Comparison of ENCODE assay signal across 17 cellular contexts in genomic region chr7:30663414-30663813, GRCh38. TPM values are rescaled to one million over a fixed set of nuclear protein-coding genes. Genes with fewer than 3 reads are reported as not detected.
A peak's percentile ranks its signal among the peaks of the same experiment; 100 is the strongest.
DNase-seq lines count a peak whose midpoint lies in the region; ATAC-seq and TF ChIP-seq lines count a peak whose summit lies in the region.
"Had no signal": no experiment of that assay in that cellular context is flagged by ENCODE, and none has a peak within 500 bp of the region (broad histone marks: within the 10 kb centered on the region; RNA-seq: fewer than 3 reads in every experiment).

No MANE protein-coding gene starts in this region.

- H3K4me1 ChIP-seq in GM23338 (ENCODE audit: insufficient read depth): no peaks in the 10 kb centered on the region
- no peaks in the 10 kb centered on the region for H3K4me1 ChIP-seq in endodermal cell (ENCODE audit: control insufficient read depth, insufficient read depth, low read length)

- DNase-seq in GM23338 (ENCODE audit: low spot score) (no peak), WERI-Rb-1 (no peak), endodermal cell (no peak), posterior vena cava (ENCODE audit: low spot score) (peak; percentile 70), activated T-cell treated with anti-CD3 and anti-CD28 coated beads for 4 hours (no peak)
- DNase-seq: 8988T; CD4-positive, alpha-beta memory T cell; DMS79 treated with DMSO at 0.1 percent for 48 hours; GF-D8; HFFc6 had no signal

- no peak overlapping the region for H3K9ac ChIP-seq in endodermal cell (ENCODE audit: extremely low read depth, low read length, poor library complexity, severe bottlenecking)
- H3K9ac ChIP-seq: BLaER1 had no signal

- H3K4me3 ChIP-seq in GM23338: no peak overlapping the region
- H3K4me3 ChIP-seq in WERI-Rb-1 (ENCODE audit: low read depth, low read length): no peak overlapping the region
- H3K4me3 ChIP-seq in endodermal cell (ENCODE audit: low read length): no peak overlapping the region
- H3K4me3 ChIP-seq: BLaER1 had no signal

- H2AFZ ChIP-seq in GM23338: no peak overlapping the region

- intact Hi-C loops in posterior vena cava (cut with DNase I): no loop called here

- WGBS in endodermal cell (ENCODE audit: insufficient coverage in 1 of 2, insufficient read length in 1 of 2), 2 experiments: 92 to 100% methylated on average over 1 to 4 of the region's 4 CpGs

- no peaks in the 10 kb centered on the region for H3K27me3 ChIP-seq in GM23338 (ENCODE audit: insufficient read depth)
- no peaks in the 10 kb centered on the region for H3K27me3 ChIP-seq in WERI-Rb-1 (ENCODE audit: insufficient read depth, low read depth, severe bottlenecking)
- H3K27me3 ChIP-seq in endodermal cell (ENCODE audit: control insufficient read depth, insufficient read depth, low read length, poor library complexity, severe bottlenecking): no peaks in the 10 kb centered on the region
- H3K27me3 ChIP-seq: BLaER1 had no signal

- H3K27me3 Mint-ChIP-seq in GM23338 (ENCODE audit: insufficient read depth, low read depth, poor library complexity) (peaks cover 9% of the 10 kb centered on the region), endodermal cell (ENCODE audit: insufficient read depth) (no peaks in the 10 kb centered on the region)

- no peaks in the 10 kb centered on the region for H3F3A ChIP-seq in GM23338 (replicated peaks; ENCODE audit: low read depth)

- no peak overlapping the region for H3K4me3 Mint-ChIP-seq in GM23338
- H3K4me3 Mint-ChIP-seq in endodermal cell: no peak overlapping the region
- H3K4me3 Mint-ChIP-seq: CD14-positive monocyte; CD4-positive, alpha-beta memory T cell; HFFc6 had no signal

- H3K4me1 Mint-ChIP-seq in GM23338 (peaks cover 12% of the 10 kb centered on the region), endodermal cell (no peaks in the 10 kb centered on the region)
- H3K4me1 Mint-ChIP-seq: CD4-positive, alpha-beta memory T cell had no signal

- H3K79me2 ChIP-seq in GM23338 (replicated peaks; ENCODE audit: insufficient read depth): no peaks in the 10 kb centered on the region

- H4K20me1 ChIP-seq in GM23338 (replicated peaks; ENCODE audit: insufficient read depth): 0 out of 2 replicates have a peak, but pooled peaks cover 4% of the 10 kb centered on the region
- H4K20me1 ChIP-seq: BLaER1 had no signal

- H3K9me3 ChIP-seq in WERI-Rb-1 (ENCODE audit: severe bottlenecking): no peaks in the 10 kb centered on the region
- H3K9me3 ChIP-seq in endodermal cell (ENCODE audit: control insufficient read depth, low read length): no peaks in the 10 kb centered on the region
- H3K9me3 ChIP-seq: BLaER1 had no signal

- no peak overlapping the region for H3K27ac Mint-ChIP-seq in GM23338
- H3K27ac Mint-ChIP-seq in endodermal cell: no peak overlapping the region
- H3K27ac Mint-ChIP-seq: CD14-positive monocyte; CD4-positive, alpha-beta memory T cell; HFFc6 had no signal

- TF ChIP-seq CTCF in GM23338 (conservative IDR thresholded peaks at IDR 0.05; ENCODE audit: low read depth in 2 of 2): peak in 1 of 2 experiments; percentile 52; a peak in 2 of 4 replicates
- TF ChIP-seq CTCF in WERI-Rb-1 (IDR thresholded peaks at IDR 0.05; ENCODE audit: low read depth, low read length): 0 out of 2 replicates have a peak, but pooled peaks have one; percentile 10
- TF ChIP-seq CTCF in endodermal cell (conservative IDR thresholded peaks at IDR 0.05): peak; percentile 48

- H3K36me3 ChIP-seq in GM23338 (ENCODE audit: insufficient read depth) (no peaks in the 10 kb centered on the region), WERI-Rb-1 (no peaks in the 10 kb centered on the region), endodermal cell (ENCODE audit: control insufficient read depth, insufficient read depth, low read length) (no peaks in the 10 kb centered on the region)
- H3K36me3 ChIP-seq: BLaER1 had no signal

- peak; percentile 40; the same call in 2 of the 3 replicates for ATAC-seq in GM23338
- ATAC-seq in GM21737 (IDR thresholded peaks at IDR 0.05; ENCODE audit: unreplicated experiment): no peak
- ATAC-seq in GM18868 (IDR thresholded peaks at IDR 0.05; ENCODE audit: unreplicated experiment): no peak
- ATAC-seq: HCT116 had no signal

- H3K36me3 Mint-ChIP-seq in GM23338 (ENCODE audit: low read depth) (no peaks in the 10 kb centered on the region), endodermal cell (ENCODE audit: low read depth) (no peaks in the 10 kb centered on the region)
- H3K36me3 Mint-ChIP-seq: CD14-positive monocyte; CD4-positive, alpha-beta memory T cell had no signal

- H3K9me3 Mint-ChIP-seq in GM23338 (no peaks in the 10 kb centered on the region), endodermal cell (no peaks in the 10 kb centered on the region)
- H3K9me3 Mint-ChIP-seq: CD4-positive, alpha-beta memory T cell; HFFc6 had no signal

- no peak overlapping the region for H3K27ac ChIP-seq in GM23338 (ENCODE audit: low read depth)
- H3K27ac ChIP-seq in WERI-Rb-1: no peak overlapping the region
- H3K27ac ChIP-seq in endodermal cell (ENCODE audit: low read depth, low read length): no peak overlapping the region
- H3K27ac ChIP-seq: BLaER1 had no signal

- 0 out of 2 replicates have a peak, but pooled peaks cover 5% of the 10 kb centered on the region for H3K9me2 ChIP-seq in GM23338 (ENCODE audit: insufficient read depth)

- no peak overlapping the region for H3K4me2 ChIP-seq in GM23338
- H3K4me2 ChIP-seq: BLaER1 had no signal

TF ChIP-seq in GM23338, 12 proteins besides CTCF, POLR2A, EP300 and RAD21:
- TF ChIP-seq ETS1 (IDR thresholded peaks at IDR 0.05): no peak
- no peak for TF ChIP-seq STAT1 (IDR thresholded peaks at IDR 0.05; ENCODE audit: unreplicated experiment)
- no peak for TF ChIP-seq EZH2 (IDR thresholded peaks at IDR 0.05; ENCODE audit: low read depth, unreplicated experiment)
- no peak for TF ChIP-seq CREB1 (CRISPR knock-in tag; IDR thresholded peaks at IDR 0.05; ENCODE audit: low read depth)
- TF ChIP-seq REST (IDR thresholded peaks at IDR 0.05; ENCODE audit: unreplicated experiment): no peak

RNA-seq across cellular contexts. Expression of gene CRHR2, which starts 18.8 kb away (rescaled TPM):
- total RNA-seq in GM23338 (2014; rRNA removed; shearing (Covaris generic)): 0.14 and 0.23 TPM in 2 replicates
- polyA plus RNA-seq in GM23338 (2016; fragmentation: Nextera tagmentation; extraction: Ambion mirVana): 0.26 and 1.4 TPM in 2 replicates
- total RNA-seq in endodermal cell (not detected), posterior vena cava (under 1 TPM; 0.10 to 0.60 TPM)
- 0.11 TPM for polyA plus RNA-seq in endodermal cell (2013, experiment 1 of 2)
- polyA plus RNA-seq in endodermal cell (2013, experiment 2 of 2): not detected
- total RNA-seq: A673; CD4-positive, alpha-beta memory T cell; HFFc6 had no signal
- polyA plus RNA-seq: AG04450; CD14-positive monocyte; CD4-positive, alpha-beta memory T cell had no signal
